Comparison of ENCODE assay signal across 11 cellular contexts in genomic region chr20:38217791-38218565, GRCh38. TPM values are rescaled to one million over a fixed set of nuclear protein-coding genes. Genes with fewer than 3 reads are reported as not detected.
DNase-seq lines count a peak whose midpoint lies in the region; ATAC-seq and TF ChIP-seq lines count a peak whose summit lies in the region.
"Had no signal": no experiment of that assay in that cellular context is flagged by ENCODE, and none has a peak within 500 bp of the region (broad histone marks: within the 10 kb centered on the region; RNA-seq: fewer than 3 reads in every experiment).

No MANE protein-coding gene starts in this region.

- H3K9me3 ChIP-seq in SJSA1 (replicated peaks) (no peaks in the 10 kb centered on the region), gastroesophageal sphincter (no peaks in the 10 kb centered on the region)

- no peak for TF ChIP-seq POLR2A in gastroesophageal sphincter (IDR thresholded peaks at IDR 0.05)

- H3K27me3 ChIP-seq in SJSA1 (replicated peaks) (no peaks in the 10 kb centered on the region), gastroesophageal sphincter (no peaks in the 10 kb centered on the region)

- no peak for TF ChIP-seq CTCF in gastroesophageal sphincter (IDR thresholded peaks at IDR 0.05)

- WGBS in gastroesophageal sphincter (ENCODE audit: low coverage in 1 of 2), 2 donors = 47 to 60% methylated on average over 2 to 8 of the region's 15 CpGs

- H3K4me3 ChIP-seq in SJSA1 (no peak overlapping the region), gastroesophageal sphincter (no peak overlapping the region)

- DNase-seq in ELF-1 (ENCODE audit: low read depth, low spot score) (peak; percentile 57), SJSA1 (ENCODE audit: low read depth in 1 of 2, low spot score in 2 of 2) (peak; percentile 73 to 91), putamen (ENCODE audit: low spot score) (peak; percentile 31), C1 segment of cervical spinal cord (lab: John Stamatoyannopoulos, UW) (no peak), NCI-H2196 (lab: John Stamatoyannopoulos, UW; ENCODE audit: unreplicated experiment) (no peak), AML-193 (lab: John Stamatoyannopoulos, UW) (no peak), NCI-H146 (lab: John Stamatoyannopoulos, UW) (no peak)
- DNase-seq: effector CD4-positive, alpha-beta T cell; NCI-H510A treated with DMSO at 0.1 percent for 48 hours; stimulated activated naive CD8-positive, alpha-beta T cell treated with anti-CD3 and anti-CD28 coated beads, Interleukin-15, Interleukin-2, amounts not matched to agents 100 U/mL and 50 U/mL, for 24 hours had no signal

- TF ChIP-seq EP300 in gastroesophageal sphincter (IDR thresholded peaks at IDR 0.05) = no peak

- H3K27ac ChIP-seq in SJSA1 (peak overlapping the region; percentile 82), gastroesophageal sphincter (no peak overlapping the region)

- ATAC-seq in gastroesophageal sphincter = peak; percentile 35
- ATAC-seq: stimulated activated naive CD8-positive, alpha-beta T cell treated with anti-CD3 and anti-CD28 coated beads, Interleukin-15, Interleukin-2, amounts not matched to agents 100 U/mL and 50 U/mL, for 24 hours had no signal

- no peaks in the 10 kb centered on the region for H3K36me3 ChIP-seq in SJSA1
- peaks cover 0 to 12% of the 10 kb centered on the region in 2 donors for H3K36me3 ChIP-seq in gastroesophageal sphincter

- H3K4me1 ChIP-seq in SJSA1 (replicated peaks) (peaks cover 20% of the 10 kb centered on the region), gastroesophageal sphincter (peaks cover 0 to 17% (median 0%) of the 10 kb centered on the region in 3 donors)

RNA-seq across cellular contexts. Expression of gene KIAA1755, which starts 42.6 kb away (rescaled TPM):
- 0.03 and 0.44 TPM in 2 replicates for total RNA-seq in SJSA1 (2014; rRNA removed; shearing (Covaris generic))
- 10 to 100 TPM in 2 of 4 donors, 1 to 10 TPM in 2; 5.1 to 19.9 (median 11.5) TPM for total RNA-seq in gastroesophageal sphincter

RNA-seq across cellular contexts. Expression of gene TGM2, which starts 52.9 kb away (rescaled TPM):
- total RNA-seq in SJSA1 (2014; rRNA removed; shearing (Covaris generic)) = 32.2 and 34.9 TPM in 2 replicates
- total RNA-seq in gastroesophageal sphincter = 100 to 1,000 TPM; 163 to 385 (median 188) TPM

Comparison
In these comparisons a context has a peak if more than half of its experiments do, and no peak if none do; other contexts are left out.
1. DNase-seq: peak in ELF-1 (single experiment), SJSA1 (2 of 2) and putamen (single experiment); none in C1 segment of cervical spinal cord (0 of 14), NCI-H2196 (single experiment), AML-193 (0 of 2) and NCI-H146 (single experiment).